ENCODE assay signal across 8 cellular contexts in genomic region chr10:50275650-50276235, GRCh38. TPM values are rescaled to one million over a fixed set of nuclear protein-coding genes. Genes with fewer than 3 reads are reported as not detected.
DNase-seq lines count a peak whose midpoint lies in the region; ATAC-seq, FAIRE-seq and TF ChIP-seq lines count a peak whose summit lies in the region.

No MANE protein-coding gene starts in this region.

- no peak overlapping the region for H3K27ac Mint-ChIP-seq in astrocyte (ENCODE audit: unreplicated experiment)

- H3K36me3 Mint-ChIP-seq in astrocyte (ENCODE audit: low read depth, unreplicated experiment), result no peaks in the 10 kb centered on the region

- H3K4me1 ChIP-seq in astrocyte (ENCODE audit: insufficient read depth, low read length), result no peaks in the 10 kb centered on the region

- no peaks in the 10 kb centered on the region for H3K79me2 ChIP-seq in astrocyte (ENCODE audit: insufficient read depth, low read length)

- peaks cover 15% of the 10 kb centered on the region for H3K27me3 ChIP-seq in astrocyte (ENCODE audit: insufficient read depth, low read length)

- H3K4me1 Mint-ChIP-seq in astrocyte (ENCODE audit: low read depth, unreplicated experiment), result no peaks in the 10 kb centered on the region

- no peak overlapping the region for H2AFZ ChIP-seq in astrocyte (ENCODE audit: low read depth, low read length)

- peaks cover 14% of the 10 kb centered on the region for H3K27me3 Mint-ChIP-seq in astrocyte (ENCODE audit: low read depth, unreplicated experiment)

- H3K4me2 ChIP-seq in astrocyte (ENCODE audit: low read length), result no peak overlapping the region

- no peaks in the 10 kb centered on the region for H3K36me3 ChIP-seq in astrocyte (ENCODE audit: insufficient read depth, low read length)

- H3K9me3 Mint-ChIP-seq in astrocyte (ENCODE audit: unreplicated experiment), result no peaks in the 10 kb centered on the region

- H3K9me3 ChIP-seq in astrocyte (ENCODE audit: insufficient read depth, low read depth, low read length), result no peaks in the 10 kb centered on the region

- no peak for FAIRE-seq in astrocyte (lab: Jason Lieb, UNC)

- ATAC-seq in left lobe of liver (peak; percentile 82), GM21576 (IDR thresholded peaks at IDR 0.05; ENCODE audit: unreplicated experiment) (no peak)
- peak; percentile 65 for ATAC-seq in stimulated activated naive CD8-positive, alpha-beta T cell treated with anti-CD3 and anti-CD28 coated beads, Interleukin-15, Interleukin-2, amounts not matched to agents 100 U/mL and 50 U/mL, for 24 hours

- no peaks in the 10 kb centered on the region for H4K20me1 ChIP-seq in astrocyte (ENCODE audit: insufficient read depth, low read length)

- TF ChIP-seq CTCF in HFF-Myc (IDR thresholded peaks at IDR 0.05; ENCODE audit: low read depth, low read length, missing control alignments) (peak; percentile 62), astrocyte (IDR thresholded peaks at IDR 0.05; ENCODE audit: insufficient read depth, low read depth, low read length) (peak; percentile 53)

- no peak overlapping the region for H3K4me3 Mint-ChIP-seq in astrocyte (ENCODE audit: unreplicated experiment)

- no peak overlapping the region for H3K9ac ChIP-seq in astrocyte (ENCODE audit: low read length)

- DNase-seq in NK-92 treated with Interleukin-12 subunit alpha and Interleukin-12 subunit beta, amount 100 ng/mL, for 24 hours (lab: John Stamatoyannopoulos, UW), result peak; percentile 8
- DNase-seq in NK-92 (lab: John Stamatoyannopoulos, UW; ENCODE audit: unreplicated experiment) (no peak), HFF-Myc (ENCODE audit: extremely low read depth, low read depth) (no peak), OCI-M1 (lab: John Stamatoyannopoulos, UW) (peak; percentile 85), astrocyte (ENCODE audit: low read depth) (no peak), left lobe of liver (ENCODE audit: low spot score) (peak; percentile 53)
- DNase-seq in stimulated activated naive CD8-positive, alpha-beta T cell treated with anti-CD3 and anti-CD28 coated beads, Interleukin-15, Interleukin-2, amounts not matched to agents 100 U/mL and 50 U/mL, for 24 hours, result peak; percentile 54

- no peak overlapping the region for H3K27ac ChIP-seq in astrocyte (ENCODE audit: low read depth, low read length)

- H3K4me3 ChIP-seq in HFF-Myc (replicated peaks; ENCODE audit: low read depth, low read length) (no peak overlapping the region), astrocyte (ENCODE audit: insufficient read depth, low read depth, low read length) (no peak overlapping the region)

RNA-seq across cellular contexts. Expression of gene ASAH2, which starts 24.4 kb away (rescaled TPM):
- total RNA-seq in astrocyte (1.4 and 2.4 TPM in 2 replicates), left lobe of liver (2.5 TPM)

Comparison
In these comparisons a context has a peak if more than half of its experiments do, and no peak if none do; other contexts are left out.
1. DNase-seq: peak in NK-92 treated with Interleukin-12 subunit alpha and Interleukin-12 subunit beta, amount 100 ng/mL, for 24 hours (single experiment), OCI-M1 (single experiment), left lobe of liver (single experiment) and stimulated activated naive CD8-positive, alpha-beta T cell treated with anti-CD3 and anti-CD28 coated beads, Interleukin-15, Interleukin-2, amounts not matched to agents 100 U/mL and 50 U/mL, for 24 hours (single experiment); none in NK-92 (single experiment), HFF-Myc (single experiment) and astrocyte (single experiment).